ENCODE assay signal across 25 cellular contexts in the genomic region with DNA sequence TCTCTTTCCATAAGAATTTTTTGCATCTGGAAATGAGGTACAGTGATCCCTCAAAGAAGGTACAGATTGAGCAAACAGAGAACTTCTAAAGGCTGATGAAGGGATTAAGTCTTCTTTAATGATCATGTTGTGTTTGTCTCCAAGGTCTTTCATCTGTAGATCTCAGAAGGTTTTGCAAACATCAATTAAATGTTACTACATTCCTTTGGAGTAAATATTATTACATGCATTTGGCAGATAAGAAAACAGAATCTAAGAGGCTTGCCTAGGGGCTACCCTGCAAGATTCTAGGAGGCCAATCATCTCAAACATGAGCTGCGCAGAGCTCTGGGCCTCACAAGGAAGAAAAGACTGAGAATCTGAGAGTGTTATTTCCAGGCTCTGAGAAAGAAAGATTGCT.
"Had no signal": no experiment of that assay in that cellular context is flagged by ENCODE, and none has a peak within 500 bp of the region (broad histone marks: within the 10 kb centered on the region; RNA-seq: fewer than 3 reads in every experiment).

No MANE protein-coding gene starts in this region.

- H3K27ac ChIP-seq: breast epithelium, epithelial cell of prostate, esophagus squamous epithelium, right atrium auricular region, upper lobe of right lung had no signal

- H3K9me3 ChIP-seq: breast epithelium, esophagus squamous epithelium, upper lobe of right lung had no signal

- H3K36me3 Mint-ChIP-seq: activated CD4-positive, alpha-beta memory T cell treated with anti-CD3 and anti-CD28 coated beads for 36 hours; mesothelial cell of epicardium had no signal

- H3K4me3 ChIP-seq: breast epithelium, esophagus squamous epithelium, right atrium auricular region, upper lobe of right lung had no signal

- H3K4me3 Mint-ChIP-seq: activated CD4-positive, alpha-beta memory T cell treated with anti-CD3 and anti-CD28 coated beads for 36 hours; activated CD4-positive, alpha-beta T cell treated with anti-CD3 and anti-CD28 coated beads, Interleukin-2, amount 10 ng/mL, durations not matched to agents 24 days and 14 days; activated T-helper 17 cell treated with anti-CD3 and anti-CD28 coated beads, Interleukin-2, amount 50 U/mL, for 72 hours; endodermal cell; mesothelial cell of epicardium; naive thymus-derived CD4-positive, alpha-beta T cell had no signal

- H3K27me3 ChIP-seq: breast epithelium, esophagus squamous epithelium, right atrium auricular region, upper lobe of right lung had no signal

- H3K4me1 Mint-ChIP-seq: activated CD4-positive, alpha-beta T cell treated with anti-CD3 and anti-CD28 coated beads, Interleukin-2, amount 10 ng/mL, durations not matched to agents 24 days and 14 days; activated T-helper 17 cell treated with anti-CD3 and anti-CD28 coated beads, Interleukin-2, amount 50 U/mL, for 72 hours; endodermal cell; naive thymus-derived CD4-positive, alpha-beta T cell had no signal

- H3K36me3 ChIP-seq: breast epithelium, esophagus squamous epithelium, right atrium auricular region, upper lobe of right lung had no signal

- H3K27me3 Mint-ChIP-seq: activated CD4-positive, alpha-beta memory T cell treated with anti-CD3 and anti-CD28 coated beads for 36 hours; activated CD4-positive, alpha-beta T cell treated with anti-CD3 and anti-CD28 coated beads, Interleukin-2, amount 10 ng/mL, durations not matched to agents 24 days and 14 days; activated T-helper 17 cell treated with anti-CD3 and anti-CD28 coated beads, Interleukin-2, amount 50 U/mL, for 72 hours had no signal

- DNase-seq: activated CD4-positive, alpha-beta memory T cell treated with anti-CD3 and anti-CD28 coated beads for 36 hours; activated CD4-positive, alpha-beta T cell treated with anti-CD3 and anti-CD28 coated beads, Interleukin-2, amount 10 ng/mL, durations not matched to agents 24 days and 14 days; activated CD4-positive, CD25-positive, alpha-beta regulatory T cell treated with anti-CD3 and anti-CD28 coated beads, Interleukin-2, amount 50 U/mL, for 72 hours; activated CD8-positive, alpha-beta memory T cell treated with anti-CD3 and anti-CD28 coated beads, Interleukin-2, amount 50 U/mL, for 4 hours; activated gamma-delta T cell treated with Interleukin-2 at 50 U/mL for 16 hours; activated naive CD4-positive, alpha-beta T cell treated with anti-CD3 and anti-CD28 coated beads, Interleukin-2, amount 50 U/mL, for 16 hours; activated T-cell treated with anti-CD3 and anti-CD28 coated beads, Interleukin-2, amount 50 U/mL, for 1 hour; amniotic stem cell; central memory CD4-positive, alpha-beta T cell; endodermal cell; esophagus squamous epithelium; glutamatergic neuron; islet precursor cell; naive thymus-derived CD4-positive, alpha-beta T cell; stimulated activated CD4-positive, alpha-beta T cell treated with anti-CD3 and anti-CD28 coated beads, Interleukin-2, amount 100 ng/mL, for 48 hours; stimulated activated naive CD8-positive, alpha-beta T cell treated with anti-CD3 and anti-CD28 coated beads, Interleukin-15, Interleukin-2, amounts not matched to agents 100 U/mL and 50 U/mL, for 24 hours; substantia nigra; T-helper 2 cell; upper lobe of right lung had no signal

- H3K27ac Mint-ChIP-seq: activated CD4-positive, alpha-beta memory T cell treated with anti-CD3 and anti-CD28 coated beads for 36 hours; activated CD4-positive, alpha-beta T cell treated with anti-CD3 and anti-CD28 coated beads, Interleukin-2, amount 10 ng/mL, durations not matched to agents 24 days and 14 days; activated T-helper 17 cell treated with anti-CD3 and anti-CD28 coated beads, Interleukin-2, amount 50 U/mL, for 72 hours; endodermal cell; mesothelial cell of epicardium; naive thymus-derived CD4-positive, alpha-beta T cell had no signal

- FAIRE-seq: frontal cortex had no signal

- H3K4me1 ChIP-seq: breast epithelium, esophagus squamous epithelium, right atrium auricular region, upper lobe of right lung had no signal

- ATAC-seq: activated T-helper 17 cell treated with anti-CD3 and anti-CD28 coated beads, Interleukin-2, amount 50 U/mL, for 72 hours; naive thymus-derived CD4-positive, alpha-beta T cell; stimulated activated naive CD8-positive, alpha-beta T cell treated with anti-CD3 and anti-CD28 coated beads, Interleukin-15, Interleukin-2, amounts not matched to agents 100 U/mL and 50 U/mL, for 24 hours; upper lobe of right lung had no signal
